In genomic region chr1:1374861-1375662, GRCh38 we compare ENCODE assay signal across 8 cellular contexts. TPM values are rescaled to one million over a fixed set of nuclear protein-coding genes. Genes with fewer than 3 reads are reported as not detected.
DNase-seq lines count a peak whose midpoint lies in the region; ATAC-seq and TF ChIP-seq lines count a peak whose summit lies in the region.

Gene AURKAIP1 (minus strand): TSS chr1:1375207. CDS start chr1:1374756, 451 bp downstream.

- TF ChIP-seq CTCF in PC-9 (conservative IDR thresholded peaks at IDR 0.05) (no peak), epithelial cell of proximal tubule (conservative IDR thresholded peaks at IDR 0.05; ENCODE audit: low read depth, low read length) (peak; percentile 40)

- H3K4me1 ChIP-seq in PC-9 (replicated peaks; ENCODE audit: insufficient read depth): peaks cover 16% of the 10 kb centered on the region

- H2AFZ ChIP-seq in PC-9: peak within 1 kb of the TSS; percentile 90

- H3K36me3 ChIP-seq in PC-9 (ENCODE audit: low read depth): no peaks in the 10 kb centered on the region; the same call in 1 of the 2 replicates

- peak within 1 kb of the TSS; percentile 95 for H3K4me2 ChIP-seq in PC-9

- H3F3A ChIP-seq in PC-9 (ENCODE audit: insufficient read depth, low read depth): peaks cover 32% of the 10 kb centered on the region; the same call in 1 of the 2 replicates

- CTCF ChIA-PET in PC-9 (lab: Charles Lee): interaction anchor here (0.6 to 1.6 kb wide), 5 partner anchors 27 to 130 kb away, joined by 3 to 5 read pairs (median 4); no protein-coding TSS in a partner anchor

- H4K20me1 ChIP-seq in PC-9 (ENCODE audit: insufficient read depth): no peaks in the 10 kb centered on the region

- no peaks in the 10 kb centered on the region for H3K9me2 ChIP-seq in PC-9 (ENCODE audit: insufficient read depth)

- ATAC-seq in GM21619 (IDR thresholded peaks at IDR 0.05; ENCODE audit: unreplicated experiment): peak; percentile 82

- intact Hi-C loops in PC-9 (cut with micrococcal nuclease; ENCODE audit: unreplicated experiment): loop anchor here (10.0 kb wide), 1 partner anchor 130 kb away; no protein-coding TSS in a partner anchor

- no peaks in the 10 kb centered on the region for H3K27me3 ChIP-seq in PC-9 (ENCODE audit: insufficient read depth, low read depth)

- H3K9me3 ChIP-seq in PC-9 (ENCODE audit: insufficient read depth, low read depth): no peaks in the 10 kb centered on the region

- peak within 1 kb of the TSS; percentile 75 for H3K27ac ChIP-seq in PC-9

- H3K79me2 ChIP-seq in PC-9 (ENCODE audit: low read depth): peaks cover 25% of the 10 kb centered on the region

- H3K4me3 ChIP-seq in Jurkat, Clone E6-1 (ENCODE audit: low read length): peak within 1 kb of the TSS; percentile 80
- H3K4me3 ChIP-seq in PC-9: peak within 1 kb of the TSS; percentile 81
- peak within 1 kb of the TSS; percentile 96 for H3K4me3 ChIP-seq in epithelial cell of proximal tubule (ENCODE audit: low read depth, low read length)

- no TSS peak for BruUV-seq in PC-9 (replicated peaks; lab: Mats Ljungman, UMichigan)

- POLR2A ChIA-PET in PC-9 (lab: Charles Lee; ENCODE audit: unreplicated experiment): interaction anchor here (0.6 to 0.9 kb wide), 5 partner anchors 15 to 312 kb away, joined by 4 to 8 read pairs (median 6); partner anchors contain the start of gene CCNL2

- DNase-seq in DMS53 treated with DMSO at 0.1 percent for 48 hours (lab: John Stamatoyannopoulos, UW; ENCODE audit: unreplicated experiment) (peak; percentile 97), PC-9 (peak; percentile 97 to 99), epithelial cell of proximal tubule (ENCODE audit: low read depth) (peak; percentile 97), mucosa of gallbladder (ENCODE audit: low spot score) (peak; percentile 99)
- DNase-seq in Jurkat, Clone E6-1 (ENCODE audit: low read depth, low spot score): peak; percentile 99
- peak; percentile 89 for DNase-seq in activated T-cell treated with anti-CD3 and anti-CD28 coated beads, Interleukin-2, amount 50 U/mL, for 1 hour
- peak; percentile 85 to 93 for DNase-seq in stimulated activated CD8-positive, alpha-beta memory T cell treated with anti-CD3 and anti-CD28 coated beads, Interleukin-4, amount 100 ng/mL, for 4 hours (ENCODE audit: low read depth in 2 of 2, low spot score in 1 of 2)

RNA-seq across cellular contexts. Expression of gene AURKAIP1, which starts in this region (rescaled TPM):
- 144 TPM for polyA plus RNA-seq in Jurkat, Clone E6-1 (2012; ENCODE audit: insufficient read depth, insufficient read length)
- total RNA-seq in PC-9 (2021) (164 and 210 TPM in 2 replicates), epithelial cell of proximal tubule (258 and 347 TPM in 2 replicates), mucosa of gallbladder (135 TPM)

Comparison
In these comparisons a context has a peak if more than half of its experiments do, and no peak if none do; other contexts are left out.
1. Peak in every context shown above with its lines: DNase-seq, ATAC-seq, H3K4me3 ChIP-seq and H3K27ac ChIP-seq.